ENCODE assay signal across 7 cellular contexts in the genomic region with DNA sequence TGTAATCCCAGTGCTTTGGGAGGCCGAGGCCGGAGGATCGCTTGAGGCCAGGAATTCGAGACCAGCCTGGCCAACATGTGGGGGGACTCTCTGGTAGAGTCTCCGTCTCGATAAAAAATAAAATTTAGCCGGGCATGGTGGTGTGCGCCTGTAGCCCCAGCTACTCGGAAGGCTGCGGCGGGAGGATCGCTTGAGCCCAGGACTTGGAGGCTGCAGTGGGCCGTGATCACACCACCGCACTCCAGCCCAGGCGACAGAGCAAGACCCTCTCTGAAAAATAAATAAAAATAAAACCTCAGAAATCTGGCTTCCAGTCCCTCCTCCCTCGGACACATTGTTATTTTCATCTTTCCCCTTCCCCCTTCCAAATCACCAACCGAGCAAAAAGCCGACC. TPM values are rescaled to one million over a fixed set of nuclear protein-coding genes. Genes with fewer than 3 reads are reported as not detected.
A peak's percentile ranks its signal among the peaks of the same experiment; 100 is the strongest.
DNase-seq lines count a peak whose midpoint lies in the region; TF ChIP-seq lines count a peak whose summit lies in the region.
"Had no signal": no experiment of that assay in that cellular context is flagged by ENCODE, and none has a peak within 500 bp of the region (broad histone marks: within the 10 kb centered on the region; RNA-seq: fewer than 3 reads in every experiment).

No MANE protein-coding gene starts in this region.

- H3K4me1 Mint-ChIP-seq in T-helper 1 cell treated with Interleukin-12 subunit alpha and Interleukin-12 subunit beta and Interleukin-4 antibody, amounts not matched to agents 30 μg/mL and 1 μg/mL, for 36 hours (ENCODE audit: low read depth) = peaks cover 34% of the 10 kb centered on the region
- peaks cover 39% of the 10 kb centered on the region for H3K4me1 Mint-ChIP-seq in activated naive CD4-positive, alpha-beta T cell treated with anti-CD3 and anti-CD28 coated beads, Interleukin-2, amount 50 U/mL, for 24 hours
- peaks cover 29% of the 10 kb centered on the region for H3K4me1 Mint-ChIP-seq in mesothelial cell of epicardium

- peak overlapping the region; percentile 99 for H3K4me3 Mint-ChIP-seq in T-helper 1 cell treated with Interleukin-12 subunit alpha and Interleukin-12 subunit beta and Interleukin-4 antibody, amounts not matched to agents 30 μg/mL and 1 μg/mL, for 36 hours
- H3K4me3 Mint-ChIP-seq in activated naive CD4-positive, alpha-beta T cell treated with anti-CD3 and anti-CD28 coated beads, Interleukin-2, amount 50 U/mL, for 24 hours = peak overlapping the region; percentile 99
- peak overlapping the region; percentile 98 for H3K4me3 Mint-ChIP-seq in mesothelial cell of epicardium

- TF ChIP-seq CTCF in mesothelial cell of epicardium (IDR thresholded peaks at IDR 0.05; ENCODE audit: unreplicated experiment) = no peak

- H3K27ac Mint-ChIP-seq in T-helper 1 cell treated with Interleukin-12 subunit alpha and Interleukin-12 subunit beta and Interleukin-4 antibody, amounts not matched to agents 30 μg/mL and 1 μg/mL, for 36 hours = peak overlapping the region; percentile 99
- peak overlapping the region; percentile 99 for H3K27ac Mint-ChIP-seq in activated naive CD4-positive, alpha-beta T cell treated with anti-CD3 and anti-CD28 coated beads, Interleukin-2, amount 50 U/mL, for 24 hours
- peak overlapping the region; percentile 100 for H3K27ac Mint-ChIP-seq in mesothelial cell of epicardium

- DNase-seq in T-helper 1 cell = no peak
- DNase-seq in mesothelial cell of epicardium (ENCODE audit: low spot score in 2 of 2, unreplicated experiment in 2 of 2) = peak in 1 of 2 experiments; percentile 53
- DNase-seq in DMS79 treated with DMSO at 0.1 percent for 48 hours (lab: John Stamatoyannopoulos, UW) = no peak
- no peak for DNase-seq in NOMO-1 treated with dmso at 0.1 percent for 144 hours (lab: John Stamatoyannopoulos, UW; ENCODE audit: unreplicated experiment)

- no peaks in the 10 kb centered on the region for H3K9me3 Mint-ChIP-seq in T-helper 1 cell treated with Interleukin-12 subunit alpha and Interleukin-12 subunit beta and Interleukin-4 antibody, amounts not matched to agents 30 μg/mL and 1 μg/mL, for 36 hours
- no peaks in the 10 kb centered on the region for H3K9me3 Mint-ChIP-seq in activated naive CD4-positive, alpha-beta T cell treated with anti-CD3 and anti-CD28 coated beads, Interleukin-2, amount 50 U/mL, for 24 hours
- H3K9me3 Mint-ChIP-seq in mesothelial cell of epicardium = no peaks in the 10 kb centered on the region

- no peaks in the 10 kb centered on the region for H3K27me3 Mint-ChIP-seq in T-helper 1 cell treated with Interleukin-12 subunit alpha and Interleukin-12 subunit beta and Interleukin-4 antibody, amounts not matched to agents 30 μg/mL and 1 μg/mL, for 36 hours (ENCODE audit: low read depth)
- H3K27me3 Mint-ChIP-seq in activated naive CD4-positive, alpha-beta T cell treated with anti-CD3 and anti-CD28 coated beads, Interleukin-2, amount 50 U/mL, for 24 hours = no peaks in the 10 kb centered on the region
- H3K27me3 Mint-ChIP-seq in mesothelial cell of epicardium (ENCODE audit: low read depth) = no peaks in the 10 kb centered on the region

- H3K36me3 Mint-ChIP-seq in T-helper 1 cell treated with Interleukin-12 subunit alpha and Interleukin-12 subunit beta and Interleukin-4 antibody, amounts not matched to agents 30 μg/mL and 1 μg/mL, for 36 hours (ENCODE audit: low read depth) = peaks cover 25% of the 10 kb centered on the region
- peaks cover 12% of the 10 kb centered on the region for H3K36me3 Mint-ChIP-seq in activated naive CD4-positive, alpha-beta T cell treated with anti-CD3 and anti-CD28 coated beads, Interleukin-2, amount 50 U/mL, for 24 hours
- peaks cover 11% of the 10 kb centered on the region for H3K36me3 Mint-ChIP-seq in mesothelial cell of epicardium

RNA-seq across cellular contexts. Expression of a gene that starts 0.3 kb away (rescaled TPM):
- total RNA-seq in mesothelial cell of epicardium = 41.1 to 42.2 TPM (median 41.4 TPM) in 3 replicates

RNA-seq across cellular contexts. Expression of a gene that starts 0.8 kb away (rescaled TPM):
- total RNA-seq in mesothelial cell of epicardium = 11.4 to 12.6 TPM (median 12.6 TPM) in 3 replicates

RNA-seq across cellular contexts. Expression of a gene that starts 16.3 kb away (rescaled TPM):
- 0.36 to 0.63 TPM (median 0.58 TPM) in 3 replicates for total RNA-seq in mesothelial cell of epicardium
- total RNA-seq: lung microvascular endothelial cell had no signal

RNA-seq across cellular contexts. Expression of a gene that starts 20.0 kb away (rescaled TPM):
- 12.6 to 14.5 TPM (median 13.8 TPM) in 3 replicates for total RNA-seq in mesothelial cell of epicardium

RNA-seq across cellular contexts. Expression of a gene that starts 20.3 kb away (rescaled TPM):
- total RNA-seq in mesothelial cell of epicardium = 52.3 to 58.5 TPM (median 56.1 TPM) in 3 replicates
